In genomic region chr2:38178556-38179419, GRCh38 we compare ENCODE assay signal across 8 cellular contexts.
DNase-seq lines count a peak whose midpoint lies in the region; ATAC-seq, FAIRE-seq and TF ChIP-seq lines count a peak whose summit lies in the region.

No MANE protein-coding gene starts in this region.

- peak overlapping the region; percentile 69 to 75 for H3K27ac ChIP-seq in breast epithelium

- peak; percentile 82 for ATAC-seq in HG03432 (IDR thresholded peaks at IDR 0.05; ENCODE audit: unreplicated experiment)

- DNase-seq in GM12892 (ENCODE audit: insufficient read length) (no peak), breast epithelium (ENCODE audit: low spot score in 2 of 2) (peak in 1 of 2 donors; percentile 44), myocyte (ENCODE audit: low read depth) (peak; percentile 60), ecto neural progenitor cell (ENCODE audit: low spot score) (no peak), NCI-H187 (lab: John Stamatoyannopoulos, UW) (no peak), NCI-H69 (lab: John Stamatoyannopoulos, UW) (no peak)
- no peak for DNase-seq in activated CD4-positive, alpha-beta memory T cell treated with anti-CD3 and anti-CD28 coated beads, Interleukin-2, amount 10 ng/mL, durations not matched to agents 7 days and 5 days

- no peak overlapping the region for H3K4me3 ChIP-seq in breast epithelium

- intact Hi-C loops in breast epithelium (cut with DNase I; ENCODE audit: low total_unique reads) = no loop called here

- FAIRE-seq in GM12892 (lab: Jason Lieb, UNC) = peak; percentile 44

- no peak for TF ChIP-seq POLR2A in GM12892 (IDR thresholded peaks at IDR 0.05; ENCODE audit: low read depth, low read length)
- TF ChIP-seq POLR2A in breast epithelium (IDR thresholded peaks at IDR 0.05) = no peak

- peaks cover 52% of the 10 kb centered on the region for H3K27me3 Mint-ChIP-seq in activated CD4-positive, alpha-beta memory T cell treated with anti-CD3 and anti-CD28 coated beads, Interleukin-2, amount 10 ng/mL, durations not matched to agents 7 days and 5 days

- H3K4me1 Mint-ChIP-seq in activated CD4-positive, alpha-beta memory T cell treated with anti-CD3 and anti-CD28 coated beads, Interleukin-2, amount 10 ng/mL, durations not matched to agents 7 days and 5 days = peaks cover 5% of the 10 kb centered on the region

- no peaks in the 10 kb centered on the region for H3K36me3 ChIP-seq in breast epithelium

- TF ChIP-seq CTCF in breast epithelium (IDR thresholded peaks at IDR 0.05) = peak in 1 of 3 donors; percentile 5

- no peak overlapping the region for H3K4me3 Mint-ChIP-seq in activated CD4-positive, alpha-beta memory T cell treated with anti-CD3 and anti-CD28 coated beads, Interleukin-2, amount 10 ng/mL, durations not matched to agents 7 days and 5 days

- H3K36me3 Mint-ChIP-seq in activated CD4-positive, alpha-beta memory T cell treated with anti-CD3 and anti-CD28 coated beads, Interleukin-2, amount 10 ng/mL, durations not matched to agents 7 days and 5 days (ENCODE audit: low read depth) = no peaks in the 10 kb centered on the region

- POLR2A ChIA-PET in activated CD4-positive, alpha-beta memory T cell treated with anti-CD3 and anti-CD28 coated beads, Interleukin-2, amount 10 ng/mL, durations not matched to agents 7 days and 5 days (lab: Charles Lee) = no interaction called here

- no peaks in the 10 kb centered on the region for H3K9me3 Mint-ChIP-seq in activated CD4-positive, alpha-beta memory T cell treated with anti-CD3 and anti-CD28 coated beads, Interleukin-2, amount 10 ng/mL, durations not matched to agents 7 days and 5 days

- no peak overlapping the region for H3K27ac Mint-ChIP-seq in activated CD4-positive, alpha-beta memory T cell treated with anti-CD3 and anti-CD28 coated beads, Interleukin-2, amount 10 ng/mL, durations not matched to agents 7 days and 5 days

- peaks cover 15 to 22% of the 10 kb centered on the region in 2 donors for H3K4me1 ChIP-seq in breast epithelium

- H3K9me3 ChIP-seq in breast epithelium = no peaks in the 10 kb centered on the region

- H3K27me3 ChIP-seq in breast epithelium = no peaks in the 10 kb centered on the region

- CTCF ChIA-PET in activated CD4-positive, alpha-beta memory T cell treated with anti-CD3 and anti-CD28 coated beads, Interleukin-2, amount 10 ng/mL, durations not matched to agents 7 days and 5 days (lab: Charles Lee) = interaction anchor here (0.6 to 1.0 kb wide), 2 partner anchors 96 to 764 kb away, joined by 3 to 4 read pairs; no protein-coding TSS in a partner anchor
